Comparison of ENCODE assay signal across 1 cellular context in the genomic region with DNA sequence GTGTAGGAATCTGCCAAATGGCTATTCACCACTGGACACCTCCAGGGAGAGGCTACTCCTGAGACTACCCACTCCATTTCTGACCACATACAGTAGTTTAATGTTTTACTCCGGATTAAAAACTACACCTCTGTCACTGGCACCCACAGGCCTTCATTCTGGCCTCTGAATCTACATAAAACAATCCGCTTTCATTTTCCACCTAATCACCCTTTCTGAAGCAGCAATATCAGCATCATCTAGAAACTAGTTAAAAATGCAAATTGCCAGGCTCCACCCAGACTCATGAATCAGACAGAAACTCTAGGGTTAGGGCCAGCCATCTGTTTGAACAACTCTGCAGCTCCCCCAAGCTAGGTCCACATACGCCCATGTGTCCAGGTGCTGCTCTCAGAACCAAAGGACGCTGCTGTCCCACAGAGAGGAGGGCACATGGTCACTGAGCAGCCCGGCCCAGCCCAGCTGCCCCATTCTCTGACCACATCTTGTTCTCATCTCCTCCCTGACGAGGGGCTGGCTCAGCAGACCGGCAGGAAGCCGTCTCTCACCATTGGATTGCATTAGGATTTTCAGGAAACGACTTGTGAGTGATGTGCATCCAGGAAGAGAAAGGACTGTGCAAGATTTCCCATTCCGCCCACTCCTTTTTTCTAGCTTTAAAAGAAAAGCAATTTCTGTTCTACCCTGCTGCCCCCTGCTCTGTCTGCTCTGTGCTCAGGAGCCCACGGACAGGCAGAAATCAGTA.
TF ChIP-seq lines count a peak whose summit lies in the region.

No MANE protein-coding gene starts in this region.

TF ChIP-seq in SK-N-SH treated with all-trans-retinoic acid at 6 μM for 48 hours, 23 proteins besides CTCF, POLR2A, EP300 and RAD21 (continued from another document):
- TF ChIP-seq, protein P1, sequence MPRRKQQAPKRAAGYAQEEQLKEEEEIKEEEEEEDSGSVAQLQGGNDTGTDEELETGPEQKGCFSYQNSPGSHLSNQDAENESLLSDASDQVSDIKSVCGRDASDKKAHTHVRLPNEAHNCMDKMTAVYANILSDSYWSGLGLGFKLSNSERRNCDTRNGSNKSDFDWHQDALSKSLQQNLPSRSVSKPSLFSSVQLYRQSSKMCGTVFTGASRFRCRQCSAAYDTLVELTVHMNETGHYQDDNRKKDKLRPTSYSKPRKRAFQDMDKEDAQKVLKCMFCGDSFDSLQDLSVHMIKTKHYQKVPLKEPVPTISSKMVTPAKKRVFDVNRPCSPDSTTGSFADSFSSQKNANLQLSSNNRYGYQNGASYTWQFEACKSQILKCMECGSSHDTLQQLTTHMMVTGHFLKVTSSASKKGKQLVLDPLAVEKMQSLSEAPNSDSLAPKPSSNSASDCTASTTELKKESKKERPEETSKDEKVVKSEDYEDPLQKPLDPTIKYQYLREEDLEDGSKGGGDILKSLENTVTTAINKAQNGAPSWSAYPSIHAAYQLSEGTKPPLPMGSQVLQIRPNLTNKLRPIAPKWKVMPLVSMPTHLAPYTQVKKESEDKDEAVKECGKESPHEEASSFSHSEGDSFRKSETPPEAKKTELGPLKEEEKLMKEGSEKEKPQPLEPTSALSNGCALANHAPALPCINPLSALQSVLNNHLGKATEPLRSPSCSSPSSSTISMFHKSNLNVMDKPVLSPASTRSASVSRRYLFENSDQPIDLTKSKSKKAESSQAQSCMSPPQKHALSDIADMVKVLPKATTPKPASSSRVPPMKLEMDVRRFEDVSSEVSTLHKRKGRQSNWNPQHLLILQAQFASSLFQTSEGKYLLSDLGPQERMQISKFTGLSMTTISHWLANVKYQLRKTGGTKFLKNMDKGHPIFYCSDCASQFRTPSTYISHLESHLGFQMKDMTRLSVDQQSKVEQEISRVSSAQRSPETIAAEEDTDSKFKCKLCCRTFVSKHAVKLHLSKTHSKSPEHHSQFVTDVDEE (CRISPR knock-in tag; IDR thresholded peaks at IDR 0.05), result no peak
- no peak for TF ChIP-seq ISL1 (CRISPR knock-in tag; IDR thresholded peaks at IDR 0.05)
